17 cellular contexts compared by ENCODE assay signal in genomic region chr2:188598551-188598950, GRCh38.
A peak's percentile ranks its signal among the peaks of the same experiment; 100 is the strongest.
DNase-seq lines count a peak whose midpoint lies in the region; ATAC-seq and TF ChIP-seq lines count a peak whose summit lies in the region.
"Had no signal": no experiment of that assay in that cellular context is flagged by ENCODE, and none has a peak within 500 bp of the region (broad histone marks: within the 10 kb centered on the region; RNA-seq: fewer than 3 reads in every experiment).

No MANE protein-coding gene starts in this region.

- H3K4me2 ChIP-seq in IMR-90 (ENCODE audit: low read depth, low read length), result no peak overlapping the region

- H3K4me1 ChIP-seq in IMR-90 (ENCODE audit: control insufficient read depth, insufficient read depth, low read length), result peaks cover 2% of the 10 kb centered on the region; the same call in 1 of the 2 replicates
- H3K4me1 ChIP-seq in subcutaneous abdominal adipose tissue (ENCODE audit: control insufficient read depth in 5 of 5, insufficient read depth in 5 of 5, low read length in 5 of 5), result peaks cover 0 to 23% (median 10%) of the 10 kb centered on the region in 5 donors

- WGBS in IMR-90 (ENCODE audit: extremely low coverage in 2 of 2, insufficient read length in 1 of 2), 2 experiments, result no CpG with 5 or more reads among the region's 1 CpG

- no peak for TF ChIP-seq POLR2A in IMR-90 (IDR thresholded peaks at IDR 0.05; ENCODE audit: low read depth, low read length)

- H3K9ac ChIP-seq in IMR-90 (ENCODE audit: low read depth, low read length) (no peak overlapping the region), subcutaneous abdominal adipose tissue (ENCODE audit: low read length in 5 of 5) (no peak overlapping the region)

- intact Hi-C loops in IMR-90 (cut with micrococcal nuclease), result loop anchor here (5.0 kb wide), 1 partner anchor 66 kb away; no protein-coding TSS in a partner anchor

- H3K36me3 ChIP-seq in IMR-90 (ENCODE audit: control insufficient read depth, insufficient read depth, low read length) (no peaks in the 10 kb centered on the region), subcutaneous abdominal adipose tissue (ENCODE audit: control insufficient read depth in 5 of 5, insufficient read depth in 5 of 5, low read length in 5 of 5) (no peaks in the 10 kb centered on the region)
- H3K36me3 ChIP-seq: gastrocnemius medialis had no signal

- BruUV-seq in IMR-90 (replicated peaks; lab: Mats Ljungman, UMichigan), result no TSS peak

- H3K27ac ChIP-seq in IMR-90 (ENCODE audit: insufficient read depth, low read length) (no peak overlapping the region), subcutaneous abdominal adipose tissue (ENCODE audit: low read depth, low read length) (peak overlapping the region; percentile 71)
- H3K27ac ChIP-seq: C4-2B had no signal

- no peak overlapping the region; the same call in 1 of the 2 replicates for H3K4ac ChIP-seq in IMR-90 (ENCODE audit: low read depth, low read length)

- H2AK5ac ChIP-seq in IMR-90 (ENCODE audit: low read depth, low read length), result no peak overlapping the region

- H2BK5ac ChIP-seq in IMR-90 (ENCODE audit: low read depth, low read length, poor library complexity, severe bottlenecking), result no peak overlapping the region

- H3K56ac ChIP-seq in IMR-90 (ENCODE audit: extremely low read depth, insufficient read depth, low read length), result no peak overlapping the region

- no peak for TF ChIP-seq CTCF in IMR-90 (conservative IDR thresholded peaks at IDR 0.05; ENCODE audit: low read depth, low read length)
- no peak for TF ChIP-seq CTCF in epithelial cell of proximal tubule (conservative IDR thresholded peaks at IDR 0.05; ENCODE audit: low read depth, low read length)

- no peak for ATAC-seq in IMR-90 (ENCODE audit: low read depth)
- ATAC-seq in left lobe of liver, result peak; percentile 85
- ATAC-seq: activated T-helper 17 cell treated with anti-CD3 and anti-CD28 coated beads, Interleukin-2, amount 50 U/mL, for 72 hours; gastrocnemius medialis had no signal

- H3K23ac ChIP-seq in IMR-90 (ENCODE audit: low read depth, low read length), result no peak overlapping the region

- peak overlapping the region in 1 of 2 experiments; percentile 11; a peak in 1 of 4 replicates for H4K8ac ChIP-seq in IMR-90 (ENCODE audit: low read depth in 2 of 2, low read length in 2 of 2)

- no peak overlapping the region for H4K5ac ChIP-seq in IMR-90 (ENCODE audit: low read depth, low read length)

- H2BK120ac ChIP-seq in IMR-90 (ENCODE audit: low read depth, low read length), result no peak overlapping the region

- no peak overlapping the region for H2BK15ac ChIP-seq in IMR-90 (ENCODE audit: low read depth, low read length)

- DNase-seq in IMR-90, result no peak
- DNase-seq in epithelial cell of proximal tubule (ENCODE audit: low read depth), result peak; percentile 43
- DNase-seq in left lobe of liver (ENCODE audit: low spot score), result no peak
- DNase-seq in NCI-H1092 (lab: John Stamatoyannopoulos, UW), result no peak
- DNase-seq in AML-193 (lab: John Stamatoyannopoulos, UW), result no peak
- DNase-seq in DMS79 treated with DMSO at 0.1 percent for 48 hours (lab: John Stamatoyannopoulos, UW), result no peak
- DNase-seq in stimulated activated CD4-positive, alpha-beta T cell treated with anti-CD3 and anti-CD28 coated beads, Interleukin-2, amount 100 ng/mL, for 24 hours, result no peak
- DNase-seq: activated CD4-positive, alpha-beta memory T cell treated with anti-CD3 and anti-CD28 coated beads for 36 hours; anterior cingulate cortex; effector CD4-positive, alpha-beta T cell; gastrocnemius medialis; GOT3; NCI-H2029 treated with DMSO at 0.1 percent for 48 hours; stimulated activated CD4-positive, alpha-beta T cell treated with anti-CD3 and anti-CD28 coated beads, Interleukin-15, amount 100 ng/mL, for 24 hours had no signal

- peaks cover 2% of the 10 kb centered on the region; the same call in 1 of the 2 replicates for H3K9me1 ChIP-seq in IMR-90 (ENCODE audit: insufficient read depth, low read length)

- CTCF ChIA-PET in IMR-90 (lab: Yijun Ruan, JAX), result interaction anchor here (0.6 to 1.8 kb wide), 4 partner anchors 11 to 380 kb away, joined by 3 to 6 read pairs (median 4); no protein-coding TSS in a partner anchor

- no peaks in the 10 kb centered on the region for H4K20me1 ChIP-seq in IMR-90 (ENCODE audit: insufficient read depth, low read length)

- H3K4me3 ChIP-seq in IMR-90 (ENCODE audit: insufficient read depth, low read depth, low read length) (no peak overlapping the region), epithelial cell of proximal tubule (ENCODE audit: low read depth, low read length) (no peak overlapping the region), subcutaneous abdominal adipose tissue (ENCODE audit: low read depth in 1 of 5, low read length in 5 of 5) (no peak overlapping the region)
- H3K4me3 ChIP-seq: gastrocnemius medialis had no signal

- H2BK20ac ChIP-seq in IMR-90 (ENCODE audit: low read depth, low read length), result no peak overlapping the region

- no peak overlapping the region for H2AK9ac ChIP-seq in IMR-90 (replicated peaks; ENCODE audit: low read depth, low read length, poor library complexity)

- dilution Hi-C loops in IMR-90 (cut with HindIII; ENCODE audit: low sequenced_read_pairs, unreplicated experiment), result no loop called here

- TF ChIP-seq RAD21 in IMR-90 (IDR thresholded peaks at IDR 0.05; ENCODE audit: low read length), result no peak

- H3K14ac ChIP-seq in IMR-90 (replicated peaks; ENCODE audit: low read depth, low read length), result peak overlapping the region; percentile 76; the same call in 1 of the 2 replicates

- no peaks in the 10 kb centered on the region for H3K79me1 ChIP-seq in IMR-90 (ENCODE audit: low read depth in 1 of 2, low read length in 2 of 2)

- H3K18ac ChIP-seq in IMR-90 (ENCODE audit: low read depth, low read length), result peak overlapping the region; percentile 46; the same call in 1 of the 2 replicates

- H2AFZ ChIP-seq in IMR-90 (replicated peaks; ENCODE audit: low read length, poor library complexity), result no peak overlapping the region

- POLR2A ChIA-PET in IMR-90 (lab: Charles Lee; ENCODE audit: unreplicated experiment), result no interaction called here

- H3K27me3 ChIP-seq in IMR-90 (ENCODE audit: control insufficient read depth, insufficient read depth, low read length) (no peaks in the 10 kb centered on the region), subcutaneous abdominal adipose tissue (ENCODE audit: control insufficient read depth in 5 of 5, insufficient read depth in 4 of 5, low read length in 5 of 5) (no peaks in the 10 kb centered on the region)
- H3K27me3 ChIP-seq: gastrocnemius medialis had no signal

- no peak overlapping the region for H4K91ac ChIP-seq in IMR-90 (ENCODE audit: insufficient read depth, low read depth, low read length)

- in situ Hi-C loops in IMR-90 (cut with MboI; ENCODE audit: low sequenced_read_pairs), result no loop called here

- H3K9me3 ChIP-seq in IMR-90 (ENCODE audit: control insufficient read depth, insufficient read depth, low read length) (no peaks in the 10 kb centered on the region), subcutaneous abdominal adipose tissue (ENCODE audit: control insufficient read depth in 5 of 5, low read length in 5 of 5) (no peaks in the 10 kb centered on the region)
- H3K9me3 ChIP-seq: gastrocnemius medialis had no signal

TF ChIP-seq in IMR-90, 13 proteins besides CTCF, POLR2A, EP300 and RAD21:
- TF ChIP-seq CEBPB (IDR thresholded peaks at IDR 0.05; ENCODE audit: low read depth, low read length), result no peak
- no peak for TF ChIP-seq FOS (IDR thresholded peaks at IDR 0.05; ENCODE audit: low read depth, low read length)
- no peak for TF ChIP-seq ELK1 (IDR thresholded peaks at IDR 0.05; ENCODE audit: borderline replicate concordance, low read depth, low read length)
- TF ChIP-seq, protein P1, sequence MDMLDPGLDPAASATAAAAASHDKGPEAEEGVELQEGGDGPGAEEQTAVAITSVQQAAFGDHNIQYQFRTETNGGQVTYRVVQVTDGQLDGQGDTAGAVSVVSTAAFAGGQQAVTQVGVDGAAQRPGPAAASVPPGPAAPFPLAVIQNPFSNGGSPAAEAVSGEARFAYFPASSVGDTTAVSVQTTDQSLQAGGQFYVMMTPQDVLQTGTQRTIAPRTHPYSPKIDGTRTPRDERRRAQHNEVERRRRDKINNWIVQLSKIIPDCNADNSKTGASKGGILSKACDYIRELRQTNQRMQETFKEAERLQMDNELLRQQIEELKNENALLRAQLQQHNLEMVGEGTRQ (IDR thresholded peaks at IDR 0.05; ENCODE audit: low read depth, low read length), result no peak
- TF ChIP-seq MAZ (IDR thresholded peaks at IDR 0.05; ENCODE audit: borderline replicate concordance, low read depth, low read length), result no peak
- TF ChIP-seq CHD1 (IDR thresholded peaks at IDR 0.05; ENCODE audit: low read depth, low read length), result no peak
- TF ChIP-seq NFE2L2 (IDR thresholded peaks at IDR 0.05; ENCODE audit: low read depth, low read length), result no peak
- TF ChIP-seq BHLHE40 (IDR thresholded peaks at IDR 0.05; ENCODE audit: low read depth, low read length), result no peak
- no peak for TF ChIP-seq RFX5 (IDR thresholded peaks at IDR 0.05; ENCODE audit: low read depth, low read length)
- TF ChIP-seq RCOR1 (IDR thresholded peaks at IDR 0.05; ENCODE audit: insufficient replicate concordance, low read length), result no peak
- no peak for TF ChIP-seq SMC3 (IDR thresholded peaks at IDR 0.05; ENCODE audit: low read depth, low read length)
- TF ChIP-seq MAFK (IDR thresholded peaks at IDR 0.05; ENCODE audit: low read depth, low read length), result no peak
- no peak for TF ChIP-seq MXI1 (IDR thresholded peaks at IDR 0.05; ENCODE audit: borderline replicate concordance, low read depth, low read length)
